ENCODE assay signal across 11 cellular contexts in the genomic region with DNA sequence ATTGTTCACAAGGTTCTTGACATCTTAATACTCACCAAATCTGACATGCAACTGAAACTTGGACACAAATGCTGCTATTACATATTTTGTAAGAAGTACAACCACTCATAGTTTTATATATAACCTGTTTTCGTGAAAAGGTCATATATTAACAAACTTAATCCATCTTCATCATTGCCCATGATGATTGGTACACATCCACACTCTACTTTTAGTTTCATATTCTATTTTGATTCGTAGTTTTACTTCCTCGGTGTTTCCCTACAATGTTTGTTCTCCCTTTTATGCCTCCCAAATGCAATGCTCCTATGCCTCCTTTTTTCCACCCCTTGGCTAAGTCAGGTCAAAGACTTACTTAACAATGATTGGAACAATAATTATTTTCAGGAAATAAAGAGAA. TPM values are rescaled to one million over a fixed set of nuclear protein-coding genes. Genes with fewer than 3 reads are reported as not detected.
"Had no signal": no experiment of that assay in that cellular context is flagged by ENCODE, and none has a peak within 500 bp of the region (broad histone marks: within the 10 kb centered on the region; RNA-seq: fewer than 3 reads in every experiment).

No MANE protein-coding gene starts in this region.

RNA-seq across cellular contexts. Expression of gene SPDYE2B, which starts 45.0 kb away (rescaled TPM):
- total RNA-seq: activated CD8-positive, alpha-beta memory T cell treated with anti-CD3 and anti-CD28 coated beads, Interleukin-2, amount 10 ng/mL, durations not matched to agents 7 days and 5 days; colonic mucosa; esophagus squamous epithelium; lower leg skin; neural crest cell; osteocyte; pulmonary artery endothelial cell; sciatic nerve; spleen; subcutaneous adipose tissue; tibial nerve had no signal
- polyA plus RNA-seq: spleen had no signal
